Comparison of ENCODE assay signal across 18 cellular contexts in genomic region chr10:9188022-9188810, GRCh38.
"Had no signal": no experiment of that assay in that cellular context is flagged by ENCODE, and none has a peak within 500 bp of the region (broad histone marks: within the 10 kb centered on the region; RNA-seq: fewer than 3 reads in every experiment).

No MANE protein-coding gene starts in this region.

- ATAC-seq: activated naive CD8-positive, alpha-beta T cell treated with anti-CD3 and anti-CD28 coated beads, Interleukin-2, amount 50 U/mL, for 24 hours; activated T-cell treated with anti-CD3 and anti-CD28 coated beads, Interleukin-2, amount 50 U/mL, for 72 hours; mucosa of descending colon; naive thymus-derived CD8-positive, alpha-beta T cell; right cardiac atrium had no signal

- H3K4me3 ChIP-seq: ascending aorta, cardiac muscle cell, colonic mucosa, hepatocyte, mucosa of descending colon, smooth muscle cell, uterus had no signal

- H3K4me1 ChIP-seq: ascending aorta, colonic mucosa, uterus had no signal

- H3K9me3 ChIP-seq: ascending aorta, colonic mucosa, mucosa of descending colon, uterus had no signal

- H3K9me3 Mint-ChIP-seq: activated CD4-positive, alpha-beta memory T cell treated with anti-CD3 and anti-CD28 coated beads for 36 hours; activated naive CD8-positive, alpha-beta T cell treated with anti-CD3 and anti-CD28 coated beads, Interleukin-2, amount 50 U/mL, for 24 hours; naive thymus-derived CD8-positive, alpha-beta T cell had no signal

- H3K4me3 Mint-ChIP-seq: activated CD4-positive, alpha-beta memory T cell treated with anti-CD3 and anti-CD28 coated beads for 36 hours; activated naive CD8-positive, alpha-beta T cell treated with anti-CD3 and anti-CD28 coated beads, Interleukin-2, amount 50 U/mL, for 24 hours; activated T-cell treated with anti-CD3 and anti-CD28 coated beads, Interleukin-2, amount 50 U/mL, for 72 hours had no signal

- DNase-seq: activated CD4-positive, alpha-beta memory T cell treated with anti-CD3 and anti-CD28 coated beads for 36 hours; activated naive CD4-positive, alpha-beta T cell treated with Interleukin-2 at 50 U/mL for 16 hours; activated naive CD8-positive, alpha-beta T cell treated with anti-CD3 and anti-CD28 coated beads, Interleukin-2, amount 50 U/mL, for 24 hours; activated T-cell treated with anti-CD3 and anti-CD28 coated beads, Interleukin-2, amount 50 U/mL, for 72 hours; colonic mucosa; effector CD4-positive, alpha-beta T cell; mucosa of descending colon; naive thymus-derived CD8-positive, alpha-beta T cell; nucleus accumbens; right cardiac atrium; T-helper 9 cell; uterus had no signal

- FAIRE-seq: endothelial cell of umbilical vein had no signal

- H3K27ac Mint-ChIP-seq: activated CD4-positive, alpha-beta memory T cell treated with anti-CD3 and anti-CD28 coated beads for 36 hours; activated naive CD8-positive, alpha-beta T cell treated with anti-CD3 and anti-CD28 coated beads, Interleukin-2, amount 50 U/mL, for 24 hours; activated T-cell treated with anti-CD3 and anti-CD28 coated beads, Interleukin-2, amount 50 U/mL, for 72 hours had no signal

- H3K27ac ChIP-seq: ascending aorta, cardiac muscle cell, colonic mucosa, hepatocyte, uterus, VCaP had no signal

- H3K27me3 ChIP-seq: ascending aorta, cardiac muscle cell, colonic mucosa, hepatocyte had no signal

- H3K36me3 ChIP-seq: ascending aorta, cardiac muscle cell, colonic mucosa, uterus had no signal

- H3K36me3 Mint-ChIP-seq: activated CD4-positive, alpha-beta memory T cell treated with anti-CD3 and anti-CD28 coated beads for 36 hours; naive thymus-derived CD8-positive, alpha-beta T cell had no signal
